Comparison of ENCODE assay signal across 27 cellular contexts in genomic region chr16:21602785-21603184, GRCh38. TPM values are rescaled to one million over a fixed set of nuclear protein-coding genes. Genes with fewer than 3 reads are reported as not detected.
"Had no signal": no experiment of that assay in that cellular context is flagged by ENCODE, and none has a peak within 500 bp of the region (broad histone marks: within the 10 kb centered on the region; RNA-seq: fewer than 3 reads in every experiment).

No MANE protein-coding gene starts in this region.

- H3K27ac ChIP-seq: breast epithelium, colonic mucosa, upper lobe of left lung, VCaP had no signal

- H3K4me3 Mint-ChIP-seq: activated T-helper 1 cell treated with anti-CD3 and anti-CD28 coated beads, Interleukin-12 subunit alpha, Interleukin-12 subunit beta, Interleukin-2, Interleukin-4 antibody, amounts not matched to agents 30 ng/mL and 10 ng/mL and 1 ng/mL, durations not matched to agents 14 hours and 24 hours and 36 hours; T-helper 2 cell treated with Interferon-gamma antibody and Interleukin-4, amounts not matched to agents 5 μg/mL and 100 μg/mL, for 36 hours had no signal

- H3K27ac Mint-ChIP-seq: activated CD4-positive, alpha-beta T cell treated with anti-CD3 and anti-CD28 coated beads, Interleukin-2, amount 10 ng/mL, durations not matched to agents 24 days and 14 days; activated naive CD4-positive, alpha-beta T cell treated with anti-CD3 and anti-CD28 coated beads, Interleukin-2, amount 50 U/mL, for 72 hours; activated T-helper 1 cell treated with anti-CD3 and anti-CD28 coated beads, Interleukin-12 subunit alpha, Interleukin-12 subunit beta, Interleukin-2, Interleukin-4 antibody, amounts not matched to agents 30 ng/mL and 10 ng/mL and 1 ng/mL, durations not matched to agents 14 hours and 24 hours and 36 hours; T-cell; T-helper 2 cell treated with Interferon-gamma antibody and Interleukin-4, amounts not matched to agents 5 μg/mL and 100 μg/mL, for 36 hours had no signal

- H3K27me3 Mint-ChIP-seq: activated CD4-positive, alpha-beta T cell treated with anti-CD3 and anti-CD28 coated beads, Interleukin-2, amount 10 ng/mL, durations not matched to agents 24 days and 14 days; activated CD8-positive, alpha-beta memory T cell treated with anti-CD3 and anti-CD28 coated beads, Interleukin-2, amount 10 ng/mL, durations not matched to agents 7 days and 5 days; activated CD8-positive, alpha-beta T cell treated with anti-CD3 and anti-CD28 coated beads for 36 hours; central memory CD8-positive, alpha-beta T cell; T-cell had no signal

- H3K36me3 Mint-ChIP-seq: T-cell had no signal

- H3K36me3 ChIP-seq: breast epithelium, colonic mucosa, upper lobe of left lung had no signal

- ATAC-seq: activated CD4-positive, CD25-positive, alpha-beta regulatory T cell treated with anti-CD3 and anti-CD28 coated beads, Interleukin-2, amount 50 U/mL, for 24 hours; activated CD8-positive, alpha-beta memory T cell treated with anti-CD3 and anti-CD28 coated beads, Interleukin-2, amount 10 ng/mL, durations not matched to agents 7 days and 5 days; activated CD8-positive, alpha-beta T cell treated with anti-CD3 and anti-CD28 coated beads for 36 hours; activated naive CD4-positive, alpha-beta T cell treated with anti-CD3 and anti-CD28 coated beads, Interleukin-2, amount 50 U/mL, for 72 hours; left colon; mucosa of descending colon; T-cell had no signal

- H3K9me3 ChIP-seq: breast epithelium, colonic mucosa, mucosa of descending colon, upper lobe of left lung had no signal

- H3K27me3 ChIP-seq: breast epithelium, colonic mucosa, upper lobe of left lung had no signal

- H3K4me1 ChIP-seq: breast epithelium had no signal

- H3K9me3 Mint-ChIP-seq: activated CD4-positive, alpha-beta T cell treated with anti-CD3 and anti-CD28 coated beads, Interleukin-2, amount 10 ng/mL, durations not matched to agents 24 days and 14 days; activated CD8-positive, alpha-beta T cell treated with anti-CD3 and anti-CD28 coated beads for 36 hours; activated T-helper 1 cell treated with anti-CD3 and anti-CD28 coated beads, Interleukin-12 subunit alpha, Interleukin-12 subunit beta, Interleukin-2, Interleukin-4 antibody, amounts not matched to agents 30 ng/mL and 10 ng/mL and 1 ng/mL, durations not matched to agents 14 hours and 24 hours and 36 hours; central memory CD8-positive, alpha-beta T cell; nephron progenitor cell; T-cell; T-helper 2 cell treated with Interferon-gamma antibody and Interleukin-4, amounts not matched to agents 5 μg/mL and 100 μg/mL, for 36 hours had no signal

- H3K4me3 ChIP-seq: breast epithelium, colonic mucosa, mucosa of descending colon, upper lobe of left lung had no signal

- DNase-seq: activated CD4-positive, alpha-beta T cell treated with anti-CD3 and anti-CD28 coated beads, Interleukin-2, amount 10 ng/mL, durations not matched to agents 24 days and 14 days; activated CD8-positive, alpha-beta memory T cell treated with anti-CD3 and anti-CD28 coated beads, Interleukin-2, amount 10 ng/mL, durations not matched to agents 7 days and 5 days; activated CD8-positive, alpha-beta T cell treated with anti-CD3 and anti-CD28 coated beads for 36 hours; activated gamma-delta T cell; activated T-cell treated with anti-CD3 and anti-CD28 coated beads for 4 hours; colonic mucosa; effector CD4-positive, alpha-beta T cell; left colon; mesendoderm; mucosa of descending colon; nephron progenitor cell; retina; stimulated activated CD4-positive, alpha-beta T cell treated with anti-CD3 and anti-CD28 coated beads, Interleukin-4, amount 100 ng/mL, for 24 hours; stimulated activated naive CD4-positive, alpha-beta T cell treated with Interleukin-2 at 50 U/mL for 16 hours; T-cell; upper lobe of left lung had no signal

RNA-seq across cellular contexts. Expression of gene IGSF6, which starts 49.6 kb away (rescaled TPM):
- total RNA-seq: activated CD4-positive, alpha-beta T cell treated with anti-CD3 and anti-CD28 coated beads, Interleukin-2, amount 10 ng/mL, durations not matched to agents 24 days and 14 days; activated T-helper 1 cell treated with anti-CD3 and anti-CD28 coated beads, Interleukin-12 subunit alpha, Interleukin-12 subunit beta, Interleukin-2, Interleukin-4 antibody, amounts not matched to agents 30 ng/mL and 10 ng/mL and 1 ng/mL, durations not matched to agents 14 hours and 24 hours and 36 hours; epithelial cell of proximal tubule; fibroblast of lung; glomerular endothelial cell had no signal
- polyA plus RNA-seq: fibroblast of lung, keratinocyte had no signal
